ENCODE assay signal across 1 cellular context in the genomic region with DNA sequence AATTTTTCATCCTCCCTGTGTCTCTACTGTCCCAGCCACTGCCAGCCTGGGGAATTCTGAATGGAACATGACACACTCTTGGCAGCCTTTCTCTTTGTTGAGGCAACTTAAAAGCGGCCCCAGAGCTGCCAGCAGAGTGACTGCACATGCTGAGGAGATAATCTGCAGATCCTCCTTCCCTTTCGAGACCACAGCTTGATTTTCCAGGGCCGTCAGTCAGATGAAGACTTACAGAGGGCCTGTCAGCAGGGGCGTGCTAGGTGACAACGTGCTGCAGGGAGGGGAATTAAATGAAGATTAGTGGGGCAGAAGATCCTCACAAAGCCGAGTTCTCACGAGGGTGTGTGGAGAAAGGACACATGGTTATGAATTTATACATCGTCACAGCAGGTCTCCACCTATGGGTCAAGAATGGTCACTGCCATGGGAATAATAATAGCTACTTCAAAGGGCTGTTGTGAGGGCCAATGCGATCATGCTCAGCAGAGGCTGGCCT.
TF ChIP-seq lines count a peak whose summit lies in the region.

No MANE protein-coding gene starts in this region.

TF ChIP-seq in IMR-90, 13 proteins besides CTCF, POLR2A, EP300 and RAD21 (continued from another document):
- TF ChIP-seq, protein P1, sequence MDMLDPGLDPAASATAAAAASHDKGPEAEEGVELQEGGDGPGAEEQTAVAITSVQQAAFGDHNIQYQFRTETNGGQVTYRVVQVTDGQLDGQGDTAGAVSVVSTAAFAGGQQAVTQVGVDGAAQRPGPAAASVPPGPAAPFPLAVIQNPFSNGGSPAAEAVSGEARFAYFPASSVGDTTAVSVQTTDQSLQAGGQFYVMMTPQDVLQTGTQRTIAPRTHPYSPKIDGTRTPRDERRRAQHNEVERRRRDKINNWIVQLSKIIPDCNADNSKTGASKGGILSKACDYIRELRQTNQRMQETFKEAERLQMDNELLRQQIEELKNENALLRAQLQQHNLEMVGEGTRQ (IDR thresholded peaks at IDR 0.05; ENCODE audit: low read depth, low read length), result no peak
- TF ChIP-seq CEBPB (IDR thresholded peaks at IDR 0.05; ENCODE audit: low read depth, low read length) (no peak), CHD1 (IDR thresholded peaks at IDR 0.05; ENCODE audit: low read depth, low read length) (no peak)
